In the genomic region with DNA sequence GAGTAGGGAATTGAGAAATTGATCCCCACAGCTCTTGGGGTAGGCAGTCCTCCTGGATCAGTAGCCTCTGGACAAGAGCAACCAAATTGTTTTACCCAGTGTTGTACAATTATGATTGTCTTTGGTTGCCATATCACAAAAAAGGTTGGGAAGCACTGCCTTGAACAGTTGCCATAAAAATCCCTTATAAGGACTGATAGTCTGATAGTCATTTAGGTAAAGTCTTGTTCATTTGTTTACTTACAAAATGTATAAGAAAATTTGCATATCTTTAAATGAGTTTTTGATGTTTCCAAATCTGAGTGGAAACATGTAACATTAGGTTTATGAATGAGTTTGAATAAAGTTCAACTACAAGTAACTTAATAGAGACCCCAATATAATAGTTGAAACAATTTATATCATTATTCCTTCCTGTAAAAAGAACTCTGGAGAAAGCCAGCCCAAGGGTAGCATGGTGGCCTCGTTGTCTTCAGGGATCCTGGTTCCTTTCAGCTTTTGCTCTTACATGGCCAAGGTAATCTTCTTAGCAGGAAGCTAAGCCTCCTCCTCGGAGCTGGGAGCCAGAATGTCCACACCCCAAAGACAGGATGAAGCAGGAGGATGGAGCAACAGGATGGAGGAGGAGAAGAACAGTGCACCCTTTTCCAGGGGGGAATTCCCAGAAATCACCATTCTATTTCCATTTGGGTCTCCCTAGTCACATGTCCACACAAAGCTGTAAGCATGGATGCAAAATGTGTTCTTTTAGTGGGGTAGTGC, we compare ENCODE assay signal across 22 cellular contexts.
"Had no signal": no experiment of that assay in that cellular context is flagged by ENCODE, and none has a peak within 500 bp of the region (broad histone marks: within the 10 kb centered on the region; RNA-seq: fewer than 3 reads in every experiment).

No MANE protein-coding gene starts in this region.

- H3K27me3 ChIP-seq: body of pancreas, esophagus muscularis mucosa, hepatocyte, suprapubic skin, tibial nerve had no signal

- H3K9me3 ChIP-seq: body of pancreas, suprapubic skin had no signal

- H3K36me3 ChIP-seq: esophagus muscularis mucosa, suprapubic skin had no signal

- H3K4me1 ChIP-seq: body of pancreas, parathyroid adenoma had no signal

- H3K9ac ChIP-seq: parathyroid adenoma had no signal

- H3K27ac ChIP-seq: body of pancreas, esophagus muscularis mucosa, hepatocyte, parathyroid adenoma, suprapubic skin, tibial nerve had no signal

- ATAC-seq: body of pancreas; left ventricle myocardium superior; right cardiac atrium; stimulated activated naive CD8-positive, alpha-beta T cell treated with anti-CD3 and anti-CD28 coated beads, Interleukin-15, amount 100 ng/mL, for 72 hours had no signal

- FAIRE-seq: frontal cortex, TTC549, urothelium cell line had no signal

- DNase-seq: activated CD4-positive, alpha-beta T cell treated with anti-CD3 and anti-CD28 coated beads, Interleukin-2, amount 50 U/mL, for 48 hours; activated gamma-delta T cell treated with Interleukin-2 at 50 U/mL for 16 hours; anterior cingulate cortex; body of pancreas; caudate nucleus; dermis blood vessel endothelial cell; effector CD8-positive, alpha-beta T cell; glutamatergic neuron; immature natural killer cell; left ventricle myocardium superior; nucleus accumbens; right cardiac atrium; stimulated activated naive CD8-positive, alpha-beta T cell treated with anti-CD3 and anti-CD28 coated beads, Interleukin-15, amount 100 ng/mL, for 72 hours; T-helper 1 cell had no signal

- H3K79me2 ChIP-seq: hepatocyte, parathyroid adenoma had no signal

- H3K4me2 ChIP-seq: hepatocyte had no signal

- H3K4me3 ChIP-seq: body of pancreas, esophagus muscularis mucosa, hepatocyte, suprapubic skin, tibial nerve had no signal

- H2AFZ ChIP-seq: hepatocyte, parathyroid adenoma had no signal
